ENCODE assay signal across 35 cellular contexts in the genomic region with DNA sequence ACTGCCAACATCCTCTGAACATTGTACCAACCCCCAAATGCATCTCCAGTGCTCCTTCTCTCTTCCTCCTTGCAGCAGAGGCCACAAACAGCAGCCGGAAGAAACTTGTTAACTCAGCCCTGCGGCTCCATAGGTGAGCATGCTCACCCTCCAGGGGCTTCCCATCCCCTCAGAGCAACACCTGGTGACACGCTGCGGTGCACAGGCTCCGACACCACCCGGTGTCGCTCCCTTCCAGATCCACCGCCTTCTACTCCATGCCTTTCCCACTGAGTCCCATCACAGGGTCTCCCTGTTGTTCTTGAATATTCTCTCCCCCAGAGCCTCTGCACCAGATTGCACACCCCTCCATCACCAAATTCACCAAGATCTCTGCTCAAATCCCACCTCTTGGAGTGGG.
"Had no signal": no experiment of that assay in that cellular context is flagged by ENCODE, and none has a peak within 500 bp of the region (broad histone marks: within the 10 kb centered on the region; RNA-seq: fewer than 3 reads in every experiment).

No MANE protein-coding gene starts in this region.

- H3K4me1 Mint-ChIP-seq: activated B cell treated with CpG ODN at 0.5 μM for 24 hours had no signal

- H3K27me3 ChIP-seq: ascending aorta had no signal

- H3K36me3 ChIP-seq: ascending aorta, cardiac muscle cell had no signal

- H3K27me3 Mint-ChIP-seq: activated CD8-positive, alpha-beta T cell treated with anti-CD3 and anti-CD28 coated beads for 36 hours; activated naive CD4-positive, alpha-beta T cell treated with anti-CD3 and anti-CD28 coated beads, Interleukin-2, amount 50 U/mL, for 24 hours; activated naive CD8-positive, alpha-beta T cell had no signal

- H3K4me3 Mint-ChIP-seq: activated B cell treated with CpG ODN at 0.5 μM for 24 hours; activated CD4-positive, alpha-beta memory T cell treated with anti-CD3 and anti-CD28 coated beads for 36 hours; activated CD4-positive, alpha-beta T cell treated with anti-CD3 and anti-CD28 coated beads, Interleukin-2, amount 10 ng/mL, durations not matched to agents 24 days and 14 days; activated CD8-positive, alpha-beta T cell treated with anti-CD3 and anti-CD28 coated beads for 36 hours; activated naive CD4-positive, alpha-beta T cell treated with anti-CD3 and anti-CD28 coated beads, Interleukin-2, amount 10 ng/mL, durations not matched to agents 7 days and 5 days; activated naive CD4-positive, alpha-beta T cell treated with anti-CD3 and anti-CD28 coated beads, Interleukin-2, amount 50 U/mL, for 24 hours; activated naive CD8-positive, alpha-beta T cell; activated naive CD8-positive, alpha-beta T cell treated with anti-CD3 and anti-CD28 coated beads, Interleukin-2, amount 10 ng/mL, durations not matched to agents 7 days and 5 days; activated naive CD8-positive, alpha-beta T cell treated with anti-CD3 and anti-CD28 coated beads, Interleukin-2, amount 50 U/mL, for 24 hours; activated T-cell treated with anti-CD3 and anti-CD28 coated beads, Interleukin-2, amount 50 U/mL, for 4 hours; activated T-cell treated with anti-CD3 and anti-CD28 coated beads, Interleukin-2, amount 50 U/mL, for 72 hours; activated T-helper 1 cell treated with anti-CD3 and anti-CD28 coated beads, Interleukin-12 subunit alpha, Interleukin-12 subunit beta, Interleukin-2, Interleukin-4 antibody, amounts not matched to agents 30 ng/mL and 10 ng/mL and 1 ng/mL, durations not matched to agents 14 hours and 24 hours and 36 hours; brain; central memory CD8-positive, alpha-beta T cell; T-cell; T-helper 2 cell treated with Interferon-gamma antibody and Interleukin-4, amounts not matched to agents 5 μg/mL and 100 μg/mL, for 36 hours had no signal

- H3K36me3 Mint-ChIP-seq: activated CD4-positive, alpha-beta memory T cell treated with anti-CD3 and anti-CD28 coated beads for 36 hours; activated naive CD4-positive, alpha-beta T cell treated with anti-CD3 and anti-CD28 coated beads, Interleukin-2, amount 10 ng/mL, durations not matched to agents 7 days and 5 days; activated naive CD4-positive, alpha-beta T cell treated with anti-CD3 and anti-CD28 coated beads, Interleukin-2, amount 50 U/mL, for 24 hours; activated naive CD8-positive, alpha-beta T cell; activated naive CD8-positive, alpha-beta T cell treated with anti-CD3 and anti-CD28 coated beads, Interleukin-2, amount 10 ng/mL, durations not matched to agents 7 days and 5 days; brain; T-cell had no signal

- H3K4me3 ChIP-seq: ascending aorta, cardiac muscle cell had no signal

- H3K27ac Mint-ChIP-seq: activated B cell treated with CpG ODN at 0.5 μM for 24 hours; activated CD4-positive, alpha-beta memory T cell treated with anti-CD3 and anti-CD28 coated beads for 36 hours; activated CD4-positive, alpha-beta T cell treated with anti-CD3 and anti-CD28 coated beads, Interleukin-2, amount 10 ng/mL, durations not matched to agents 24 days and 14 days; activated CD8-positive, alpha-beta T cell treated with anti-CD3 and anti-CD28 coated beads for 36 hours; activated naive CD4-positive, alpha-beta T cell treated with anti-CD3 and anti-CD28 coated beads, Interleukin-2, amount 10 ng/mL, durations not matched to agents 7 days and 5 days; activated naive CD4-positive, alpha-beta T cell treated with anti-CD3 and anti-CD28 coated beads, Interleukin-2, amount 50 U/mL, for 24 hours; activated naive CD8-positive, alpha-beta T cell; activated naive CD8-positive, alpha-beta T cell treated with anti-CD3 and anti-CD28 coated beads, Interleukin-2, amount 10 ng/mL, durations not matched to agents 7 days and 5 days; activated naive CD8-positive, alpha-beta T cell treated with anti-CD3 and anti-CD28 coated beads, Interleukin-2, amount 50 U/mL, for 24 hours; activated T-cell treated with anti-CD3 and anti-CD28 coated beads, Interleukin-2, amount 50 U/mL, for 72 hours; activated T-helper 1 cell treated with anti-CD3 and anti-CD28 coated beads, Interleukin-12 subunit alpha, Interleukin-12 subunit beta, Interleukin-2, Interleukin-4 antibody, amounts not matched to agents 30 ng/mL and 10 ng/mL and 1 ng/mL, durations not matched to agents 14 hours and 24 hours and 36 hours; activated T-helper 2 cell treated with anti-CD3 and anti-CD28 coated beads, Interferon-gamma antibody, Interleukin-2, Interleukin-4, amounts not matched to agents 10 μg/mL and 5 μg/mL and 100 μg/mL, durations not matched to agents 14 hours and 24 hours and 36 hours; T-cell; T-helper 2 cell treated with Interferon-gamma antibody and Interleukin-4, amounts not matched to agents 5 μg/mL and 100 μg/mL, for 36 hours had no signal

- DNase-seq: activated B cell treated with CpG ODN at 0.5 μM for 24 hours; activated CD4-positive, alpha-beta memory T cell treated with anti-CD3 and anti-CD28 coated beads for 36 hours; activated CD4-positive, alpha-beta T cell treated with anti-CD3 and anti-CD28 coated beads for 4 hours; activated CD4-positive, alpha-beta T cell treated with anti-CD3 and anti-CD28 coated beads, Interleukin-2, amount 10 ng/mL, durations not matched to agents 24 days and 14 days; activated CD4-positive, alpha-beta T cell treated with anti-CD3 and anti-CD28 coated beads, Interleukin-2, amount 50 U/mL, for 1 hour; activated CD4-positive, alpha-beta T cell treated with anti-CD3 and anti-CD28 coated beads, Interleukin-2, amount 50 U/mL, for 4 hours; activated CD4-positive, CD25-positive, alpha-beta regulatory T cell treated with anti-CD3 and anti-CD28 coated beads, Interleukin-2, amount 50 U/mL, for 72 hours; activated CD8-positive, alpha-beta memory T cell treated with anti-CD3 and anti-CD28 coated beads, Interleukin-2, amount 50 U/mL, for 4 hours; activated CD8-positive, alpha-beta T cell treated with anti-CD3 and anti-CD28 coated beads for 36 hours; activated effector memory CD4-positive, alpha-beta T cell treated with Interleukin-2 at 50 U/mL for 16 hours; activated gamma-delta T cell; activated naive CD4-positive, alpha-beta T cell treated with anti-CD3 and anti-CD28 coated beads, Interleukin-2, amount 10 ng/mL, durations not matched to agents 7 days and 5 days; activated naive CD4-positive, alpha-beta T cell treated with Interleukin-2 at 50 U/mL for 16 hours; activated naive CD8-positive, alpha-beta T cell treated with anti-CD3 and anti-CD28 coated beads, Interleukin-2, amount 10 ng/mL, durations not matched to agents 7 days and 5 days; activated naive CD8-positive, alpha-beta T cell treated with anti-CD3 and anti-CD28 coated beads, Interleukin-2, amount 50 U/mL, for 24 hours; activated T-cell treated with anti-CD3 and anti-CD28 coated beads for 4 hours; activated T-cell treated with anti-CD3 and anti-CD28 coated beads, Interleukin-2, amount 50 U/mL, for 1 hour; activated T-cell treated with anti-CD3 and anti-CD28 coated beads, Interleukin-2, amount 50 U/mL, for 4 hours; activated T-cell treated with anti-CD3 and anti-CD28 coated beads, Interleukin-2, amount 50 U/mL, for 72 hours; amygdala; anterior cingulate cortex; cerebellar nuclear complex; T-cell; T-helper 2 cell; T-helper 9 cell had no signal

- H3K9me3 Mint-ChIP-seq: activated B cell treated with CpG ODN at 0.5 μM for 24 hours; activated CD4-positive, alpha-beta memory T cell treated with anti-CD3 and anti-CD28 coated beads for 36 hours; activated CD4-positive, alpha-beta T cell treated with anti-CD3 and anti-CD28 coated beads, Interleukin-2, amount 10 ng/mL, durations not matched to agents 24 days and 14 days; activated CD8-positive, alpha-beta T cell treated with anti-CD3 and anti-CD28 coated beads for 36 hours; activated naive CD4-positive, alpha-beta T cell treated with anti-CD3 and anti-CD28 coated beads, Interleukin-2, amount 10 ng/mL, durations not matched to agents 7 days and 5 days; activated naive CD4-positive, alpha-beta T cell treated with anti-CD3 and anti-CD28 coated beads, Interleukin-2, amount 50 U/mL, for 24 hours; activated naive CD8-positive, alpha-beta T cell treated with anti-CD3 and anti-CD28 coated beads, Interleukin-2, amount 10 ng/mL, durations not matched to agents 7 days and 5 days; activated naive CD8-positive, alpha-beta T cell treated with anti-CD3 and anti-CD28 coated beads, Interleukin-2, amount 50 U/mL, for 24 hours; activated T-cell treated with anti-CD3 and anti-CD28 coated beads, Interleukin-2, amount 50 U/mL, for 4 hours; activated T-cell treated with anti-CD3 and anti-CD28 coated beads, Interleukin-2, amount 50 U/mL, for 72 hours; activated T-helper 1 cell treated with anti-CD3 and anti-CD28 coated beads, Interleukin-12 subunit alpha, Interleukin-12 subunit beta, Interleukin-2, Interleukin-4 antibody, amounts not matched to agents 30 ng/mL and 10 ng/mL and 1 ng/mL, durations not matched to agents 14 hours and 24 hours and 36 hours; activated T-helper 2 cell treated with anti-CD3 and anti-CD28 coated beads, Interferon-gamma antibody, Interleukin-2, Interleukin-4, amounts not matched to agents 10 μg/mL and 5 μg/mL and 100 μg/mL, durations not matched to agents 14 hours and 24 hours and 36 hours; central memory CD8-positive, alpha-beta T cell; T-cell; T-helper 2 cell treated with Interferon-gamma antibody and Interleukin-4, amounts not matched to agents 5 μg/mL and 100 μg/mL, for 36 hours had no signal

- H3K4me1 ChIP-seq: ascending aorta had no signal

- H3K9me3 ChIP-seq: ascending aorta had no signal

- ATAC-seq: activated CD8-positive, alpha-beta T cell treated with anti-CD3 and anti-CD28 coated beads for 36 hours; activated naive CD8-positive, alpha-beta T cell treated with anti-CD3 and anti-CD28 coated beads, Interleukin-2, amount 50 U/mL, for 24 hours; activated T-cell treated with anti-CD3 and anti-CD28 coated beads, Interleukin-2, amount 50 U/mL, for 4 hours; activated T-cell treated with anti-CD3 and anti-CD28 coated beads, Interleukin-2, amount 50 U/mL, for 72 hours; T-cell had no signal

- H3K27ac ChIP-seq: ascending aorta, cardiac muscle cell, VCaP had no signal
